ENCODE assay signal across 28 cellular contexts in the genomic region with DNA sequence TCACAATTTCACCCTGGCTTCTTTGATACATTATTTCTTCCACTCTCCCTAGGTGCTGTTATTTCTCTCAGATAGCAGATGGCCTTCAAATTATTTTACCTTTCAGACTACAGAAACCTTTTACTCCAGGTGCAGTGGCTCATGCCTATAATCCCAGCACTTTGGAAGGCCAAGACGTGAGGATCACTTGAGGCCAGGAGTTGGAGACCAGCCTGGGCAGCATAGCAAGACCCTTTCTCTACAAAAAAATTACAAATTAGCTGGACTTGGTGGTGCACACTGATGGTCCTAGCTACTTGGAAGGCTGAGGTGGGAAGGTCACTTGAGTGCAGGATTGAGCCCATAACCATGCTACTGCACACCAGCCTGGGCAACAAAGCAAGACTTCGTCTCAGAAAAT. TPM values are rescaled to one million over a fixed set of nuclear protein-coding genes. Genes with fewer than 3 reads are reported as not detected.
"Had no signal": no experiment of that assay in that cellular context is flagged by ENCODE, and none has a peak within 500 bp of the region (broad histone marks: within the 10 kb centered on the region; RNA-seq: fewer than 3 reads in every experiment).

No MANE protein-coding gene starts in this region.

- H3K4me3 Mint-ChIP-seq: activated CD4-positive, alpha-beta T cell treated with anti-CD3 and anti-CD28 coated beads, Interleukin-2, amount 10 ng/mL, durations not matched to agents 7 days and 5 days; activated CD8-positive, alpha-beta T cell treated with anti-CD3 and anti-CD28 coated beads for 36 hours; activated naive CD4-positive, alpha-beta T cell treated with anti-CD3 and anti-CD28 coated beads, Interleukin-2, amount 50 U/mL, for 24 hours; activated naive CD8-positive, alpha-beta T cell treated with anti-CD3 and anti-CD28 coated beads, Interleukin-2, amount 50 U/mL, for 24 hours; nephron progenitor cell; T-helper 1 cell treated with Interleukin-12 subunit alpha and Interleukin-12 subunit beta and Interleukin-4 antibody, amounts not matched to agents 30 μg/mL and 1 μg/mL, for 36 hours had no signal

- H3K36me3 Mint-ChIP-seq: activated naive CD4-positive, alpha-beta T cell treated with anti-CD3 and anti-CD28 coated beads, Interleukin-2, amount 50 U/mL, for 24 hours had no signal

- H3K4me3 ChIP-seq: breast epithelium, dorsolateral prefrontal cortex, left lung, lower lobe of right lung, mucosa of descending colon, ovary, sigmoid colon, transverse colon had no signal

- H3K4me1 ChIP-seq: breast epithelium, sigmoid colon, transverse colon had no signal

- H3K27ac ChIP-seq: breast epithelium, dorsolateral prefrontal cortex, lower lobe of right lung, ovary, sigmoid colon, WERI-Rb-1 had no signal

- H3K9me3 ChIP-seq: breast epithelium, left lung, lower lobe of right lung, mucosa of descending colon, ovary, sigmoid colon, transverse colon had no signal

- H3K4me1 Mint-ChIP-seq: activated naive CD4-positive, alpha-beta T cell treated with anti-CD3 and anti-CD28 coated beads, Interleukin-2, amount 50 U/mL, for 24 hours had no signal

- H3K36me3 ChIP-seq: breast epithelium, left lung, lower lobe of right lung, ovary, sigmoid colon, transverse colon, WERI-Rb-1 had no signal

- H3K27me3 ChIP-seq: breast epithelium, left lung, ovary, sigmoid colon, transverse colon had no signal

- ATAC-seq: activated CD8-positive, alpha-beta T cell treated with anti-CD3 and anti-CD28 coated beads for 36 hours; activated naive CD8-positive, alpha-beta T cell treated with anti-CD3 and anti-CD28 coated beads, Interleukin-2, amount 50 U/mL, for 24 hours had no signal

- H3K27me3 Mint-ChIP-seq: progenitor cell of endocrine pancreas had no signal

- DNase-seq: activated CD4-positive, alpha-beta T cell treated with anti-CD3 and anti-CD28 coated beads for 1 hour; activated CD4-positive, alpha-beta T cell treated with anti-CD3 and anti-CD28 coated beads, Interleukin-2, amount 10 ng/mL, durations not matched to agents 7 days and 5 days; activated CD8-positive, alpha-beta T cell treated with anti-CD3 and anti-CD28 coated beads for 36 hours; activated naive CD8-positive, alpha-beta T cell treated with anti-CD3 and anti-CD28 coated beads, Interleukin-2, amount 50 U/mL, for 24 hours; activated T-cell treated with anti-CD3 and anti-CD28 coated beads, Interleukin-2, amount 50 U/mL, for 48 hours; amygdala; central memory CD4-positive, alpha-beta T cell; dorsolateral prefrontal cortex; effector memory CD4-positive, alpha-beta T cell; left lung; lower lobe of right lung; mesendoderm; mucosa of descending colon; nephron progenitor cell; ovary; sigmoid colon; small intestine; stimulated activated CD4-positive, alpha-beta T cell treated with anti-CD3 and anti-CD28 coated beads, Interleukin-15, amount 100 ng/mL, for 24 hours; stimulated activated CD4-positive, alpha-beta T cell treated with anti-CD3 and anti-CD28 coated beads, Interleukin-2, amount 100 ng/mL, for 24 hours; stimulated activated naive CD4-positive, alpha-beta T cell treated with Interleukin-2 at 50 U/mL for 16 hours; T-helper 9 cell; transverse colon; WERI-Rb-1 had no signal

- H3K9me3 Mint-ChIP-seq: activated CD4-positive, alpha-beta T cell treated with anti-CD3 and anti-CD28 coated beads, Interleukin-2, amount 10 ng/mL, durations not matched to agents 7 days and 5 days; activated CD8-positive, alpha-beta T cell treated with anti-CD3 and anti-CD28 coated beads for 36 hours; activated naive CD4-positive, alpha-beta T cell treated with anti-CD3 and anti-CD28 coated beads, Interleukin-2, amount 50 U/mL, for 24 hours; activated naive CD8-positive, alpha-beta T cell treated with anti-CD3 and anti-CD28 coated beads, Interleukin-2, amount 50 U/mL, for 24 hours; activated T-helper 2 cell treated with anti-CD3 and anti-CD28 coated beads, Interferon-gamma antibody, Interleukin-2, Interleukin-4, amounts not matched to agents 10 μg/mL and 5 μg/mL and 100 μg/mL, durations not matched to agents 14 hours and 24 hours and 36 hours; T-helper 1 cell treated with Interleukin-12 subunit alpha and Interleukin-12 subunit beta and Interleukin-4 antibody, amounts not matched to agents 30 μg/mL and 1 μg/mL, for 36 hours had no signal

- H3K27ac Mint-ChIP-seq: activated CD4-positive, alpha-beta T cell treated with anti-CD3 and anti-CD28 coated beads, Interleukin-2, amount 10 ng/mL, durations not matched to agents 7 days and 5 days; activated CD8-positive, alpha-beta T cell treated with anti-CD3 and anti-CD28 coated beads for 36 hours; activated naive CD4-positive, alpha-beta T cell treated with anti-CD3 and anti-CD28 coated beads, Interleukin-2, amount 50 U/mL, for 24 hours; activated naive CD8-positive, alpha-beta T cell treated with anti-CD3 and anti-CD28 coated beads, Interleukin-2, amount 50 U/mL, for 24 hours; activated T-helper 2 cell treated with anti-CD3 and anti-CD28 coated beads, Interferon-gamma antibody, Interleukin-2, Interleukin-4, amounts not matched to agents 10 μg/mL and 5 μg/mL and 100 μg/mL, durations not matched to agents 14 hours and 24 hours and 36 hours; nephron progenitor cell; progenitor cell of endocrine pancreas; T-helper 1 cell treated with Interleukin-12 subunit alpha and Interleukin-12 subunit beta and Interleukin-4 antibody, amounts not matched to agents 30 μg/mL and 1 μg/mL, for 36 hours had no signal

RNA-seq across cellular contexts. Expression of a gene that starts 23.1 kb away (rescaled TPM):
- total RNA-seq: activated T-helper 2 cell treated with anti-CD3 and anti-CD28 coated beads, Interferon-gamma antibody, Interleukin-2, Interleukin-4, amounts not matched to agents 10 μg/mL and 5 μg/mL and 100 μg/mL, durations not matched to agents 14 hours and 24 hours and 36 hours had no signal
